8 cellular contexts compared by ENCODE assay signal in genomic region chr13:44577236-44578063, GRCh38. TPM values are rescaled to one million over a fixed set of nuclear protein-coding genes. Genes with fewer than 3 reads are reported as not detected.
DNase-seq lines count a peak whose midpoint lies in the region; ATAC-seq and TF ChIP-seq lines count a peak whose summit lies in the region.

No MANE protein-coding gene starts in this region.

- H3K9me3 ChIP-seq in right lobe of liver, result no peaks in the 10 kb centered on the region

- ATAC-seq in GM19395 (IDR thresholded peaks at IDR 0.05; ENCODE audit: unreplicated experiment) (peak; percentile 64), HG03558 (IDR thresholded peaks at IDR 0.05; ENCODE audit: extremely low read depth, unreplicated experiment) (peak; percentile 68), right lobe of liver (peak; percentile 90 to 94 (median 92))

- H3K36me3 ChIP-seq in right lobe of liver, result no peaks in the 10 kb centered on the region

- WGBS in right lobe of liver (ENCODE audit: insufficient coverage, low coverage, low lambda C conversion rate, missing lambda C conversion rate), result 0% methylated on average over 10 of the region's 94 CpGs

- intact Hi-C loops in right lobe of liver (cut with DNase I), result no loop called here

- TF ChIP-seq CTCF in C4-2B (conservative IDR thresholded peaks at IDR 0.05) (no peak), right lobe of liver (IDR thresholded peaks at IDR 0.05) (no peak)

- H3K27me3 ChIP-seq in right lobe of liver, result peaks cover 0 to 9% of the 10 kb centered on the region in 2 donors

- H3K4me3 ChIP-seq in right lobe of liver, result peak overlapping the region; percentile 65 to 80 (median 66)

- peak; percentile 92 for DNase-seq in NCI-H748 treated with DMSO at 0.1 percent for 48 hours (lab: John Stamatoyannopoulos, UW)
- peak; percentile 94 for DNase-seq in activated CD4-positive, alpha-beta T cell treated with anti-CD3 and anti-CD28 coated beads, Interleukin-2, amount 50 U/mL, for 48 hours
- peak; percentile 77 to 96 for DNase-seq in dermis microvascular lymphatic vessel endothelial cell (ENCODE audit: low read depth in 2 of 2)
- DNase-seq in right lobe of liver, result peak; percentile 92 to 95 (median 94)
- DNase-seq in stimulated activated CD4-positive, alpha-beta T cell treated with anti-CD3 and anti-CD28 coated beads, Interleukin-4, amount 100 ng/mL, for 24 hours, result peak; percentile 95

- H3K27ac ChIP-seq in C4-2B, result peak overlapping the region; percentile 84
- peak overlapping the region; percentile 73 to 92 (median 81) for H3K27ac ChIP-seq in right lobe of liver

- TF ChIP-seq POLR2A in right lobe of liver (IDR thresholded peaks at IDR 0.05), result peak; percentile 62

- H3K4me1 ChIP-seq in right lobe of liver, result no peaks in the 10 kb centered on the region

RNA-seq across cellular contexts. Expression of gene TSC22D1, which starts 1.3 kb away (rescaled TPM):
- 48.4 and 75.9 TPM in 2 replicates for total RNA-seq in dermis microvascular lymphatic vessel endothelial cell
- 10 to 100 TPM; 21.2 to 44.4 (median 27.9) TPM for total RNA-seq in right lobe of liver

Comparison
In these comparisons a context has a peak if more than half of its experiments do, and no peak if none do; other contexts are left out.
1. Peak in every context shown above with its lines: DNase-seq, ATAC-seq, H3K4me3 ChIP-seq and H3K27ac ChIP-seq.